1 cellular context compared by ENCODE assay signal in the genomic region with DNA sequence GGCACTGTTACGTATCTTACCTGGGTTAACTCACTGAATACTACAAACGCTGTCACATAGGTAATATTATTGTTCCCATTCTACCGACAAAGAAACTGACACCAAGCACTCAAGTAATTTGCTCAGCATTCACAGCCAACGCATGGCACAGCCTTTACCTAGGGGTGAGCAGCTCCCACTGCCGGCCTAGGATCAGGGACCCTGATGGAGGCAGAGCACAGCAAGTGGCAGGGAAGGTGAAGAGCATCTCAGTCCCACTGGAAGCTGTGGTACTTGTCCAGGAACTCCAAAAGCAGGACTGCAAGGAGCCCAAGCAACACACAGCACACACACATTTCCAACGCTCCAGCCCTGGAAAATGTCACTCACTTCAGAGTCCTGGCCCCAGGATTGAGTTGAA.
TF ChIP-seq lines count a peak whose summit lies in the region.

No MANE protein-coding gene starts in this region.

TF ChIP-seq in HepG2, 621 proteins besides CTCF, POLR2A, EP300 and RAD21:
- no peak for TF ChIP-seq ZNF558 (CRISPR knock-in tag; IDR thresholded peaks at IDR 0.05; ENCODE audit: borderline replicate concordance)
- peak; percentile 24; the same call in 1 of the 2 replicates for TF ChIP-seq STAG1 (CRISPR knock-in tag; IDR thresholded peaks at IDR 0.05)
- 0 out of 2 replicates have a peak, but pooled peaks have one; percentile 12 for TF ChIP-seq ZNF629 (CRISPR knock-in tag; conservative IDR thresholded peaks at IDR 0.05)
